ENCODE assay signal across 21 cellular contexts in the genomic region with DNA sequence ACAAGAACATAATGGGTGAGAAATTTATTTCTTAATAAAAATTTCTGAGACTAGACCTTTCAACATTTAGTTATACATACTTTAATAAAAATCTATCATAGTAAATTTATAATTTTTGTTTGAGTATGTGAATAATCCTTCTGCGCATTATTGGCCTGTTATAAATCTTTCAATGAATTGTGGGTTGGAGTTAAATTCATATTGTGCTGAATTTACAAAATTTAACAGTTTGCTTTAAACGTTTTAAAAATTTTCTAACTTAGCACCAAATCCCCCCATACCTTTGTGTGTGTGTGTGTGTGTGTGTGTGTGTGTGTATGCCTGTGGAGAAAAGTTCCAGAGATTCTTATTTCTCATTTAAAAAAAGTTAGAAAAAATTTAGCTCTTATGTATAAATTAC.
DNase-seq lines count a peak whose midpoint lies in the region; ATAC-seq, FAIRE-seq and TF ChIP-seq lines count a peak whose summit lies in the region.
"Had no signal": no experiment of that assay in that cellular context is flagged by ENCODE, and none has a peak within 500 bp of the region (broad histone marks: within the 10 kb centered on the region; RNA-seq: fewer than 3 reads in every experiment).

No MANE protein-coding gene starts in this region.

- POLR2A ChIA-PET in IMR-90 (lab: Charles Lee; ENCODE audit: unreplicated experiment), result interaction anchor here (0.6 kb wide), 1 partner anchor 1261 kb away, joined by 3 read pairs; no protein-coding TSS in a partner anchor

- no peak overlapping the region for H3K4me3 ChIP-seq in IMR-90 (ENCODE audit: insufficient read depth, low read depth, low read length)
- no peak overlapping the region for H3K4me3 ChIP-seq in subcutaneous abdominal adipose tissue (ENCODE audit: low read depth in 1 of 5, low read length in 5 of 5)
- H3K4me3 ChIP-seq: BLaER1 had no signal

- H3K27ac ChIP-seq in IMR-90 (ENCODE audit: insufficient read depth, low read length), result no peak overlapping the region
- H3K27ac ChIP-seq in VCaP, result peak overlapping the region; percentile 74; the same call in 1 of the 2 replicates
- peak overlapping the region; percentile 43 for H3K27ac ChIP-seq in subcutaneous abdominal adipose tissue (ENCODE audit: low read depth, low read length)
- H3K27ac ChIP-seq: BLaER1, HL-60 had no signal

- H3K9ac ChIP-seq in IMR-90 (ENCODE audit: low read depth, low read length), result no peak overlapping the region
- H3K9ac ChIP-seq in subcutaneous abdominal adipose tissue (ENCODE audit: low read length in 5 of 5), result no peak overlapping the region
- H3K9ac ChIP-seq: BLaER1 had no signal

- H2BK20ac ChIP-seq in IMR-90 (ENCODE audit: low read depth, low read length), result no peak overlapping the region

- no peak overlapping the region for H4K91ac ChIP-seq in IMR-90 (ENCODE audit: insufficient read depth, low read depth, low read length)

- no peak overlapping the region for H2AK5ac ChIP-seq in IMR-90 (ENCODE audit: low read depth, low read length)

- in situ Hi-C loops in IMR-90 (cut with MboI; ENCODE audit: low sequenced_read_pairs), result no loop called here

- no peaks in the 10 kb centered on the region for H3K4me1 ChIP-seq in IMR-90 (ENCODE audit: control insufficient read depth, insufficient read depth, low read length)
- peaks cover 0 to 36% (median 13%) of the 10 kb centered on the region in 5 donors for H3K4me1 ChIP-seq in subcutaneous abdominal adipose tissue (ENCODE audit: control insufficient read depth in 5 of 5, insufficient read depth in 5 of 5, low read length in 5 of 5)

- H3K18ac ChIP-seq in IMR-90 (ENCODE audit: low read depth, low read length), result no peak overlapping the region

- H2BK120ac ChIP-seq in IMR-90 (ENCODE audit: low read depth, low read length), result no peak overlapping the region

- dilution Hi-C loops in IMR-90 (cut with HindIII; ENCODE audit: low sequenced_read_pairs, unreplicated experiment), result no loop called here

- no peak overlapping the region for H3K14ac ChIP-seq in IMR-90 (replicated peaks; ENCODE audit: low read depth, low read length)

- H2BK15ac ChIP-seq in IMR-90 (ENCODE audit: low read depth, low read length), result no peak overlapping the region

- H3K4ac ChIP-seq in IMR-90 (ENCODE audit: low read depth, low read length), result no peak overlapping the region

- TF ChIP-seq RAD21 in IMR-90 (IDR thresholded peaks at IDR 0.05; ENCODE audit: low read length), result no peak

- TF ChIP-seq CTCF in IMR-90 (conservative IDR thresholded peaks at IDR 0.05; ENCODE audit: low read depth, low read length) (no peak), VCaP (conservative IDR thresholded peaks at IDR 0.05) (no peak)

- peaks cover 3 to 5% of the 10 kb centered on the region in 2 experiments; a peak in 1 of 4 replicates for H3K79me1 ChIP-seq in IMR-90 (ENCODE audit: low read depth in 1 of 2, low read length in 2 of 2)

- no peaks in the 10 kb centered on the region for H3K36me3 ChIP-seq in IMR-90 (ENCODE audit: control insufficient read depth, insufficient read depth, low read length)
- no peaks in the 10 kb centered on the region for H3K36me3 ChIP-seq in subcutaneous abdominal adipose tissue (ENCODE audit: control insufficient read depth in 5 of 5, insufficient read depth in 5 of 5, low read length in 5 of 5)

- H3K56ac ChIP-seq in IMR-90 (ENCODE audit: extremely low read depth, insufficient read depth, low read length), result no peak overlapping the region

- H2AK9ac ChIP-seq in IMR-90 (replicated peaks; ENCODE audit: low read depth, low read length, poor library complexity), result no peak overlapping the region

- no peak for TF ChIP-seq POLR2A in IMR-90 (IDR thresholded peaks at IDR 0.05; ENCODE audit: low read depth, low read length)

- H2BK5ac ChIP-seq in IMR-90 (ENCODE audit: low read depth, low read length, poor library complexity, severe bottlenecking), result no peak overlapping the region

- intact Hi-C loops in IMR-90 (cut with micrococcal nuclease), result no loop called here

- H4K5ac ChIP-seq in IMR-90 (ENCODE audit: low read depth, low read length), result no peak overlapping the region

- peak; percentile 52 for FAIRE-seq in frontal cortex (lab: Jason Lieb, UNC)
- FAIRE-seq: A204.1, GM12892, GM18507 had no signal

- WGBS in IMR-90 (ENCODE audit: extremely low coverage in 2 of 2, insufficient read length in 1 of 2), 2 experiments, result no CpG with 5 or more reads among the region's 2 CpGs

- H4K8ac ChIP-seq in IMR-90 (ENCODE audit: low read depth in 2 of 2, low read length in 2 of 2), result no peak overlapping the region

- DNase-seq in IMR-90 (no peak), frontal cortex (ENCODE audit: low spot score in 2 of 2) (no peak), NOMO-1 (lab: John Stamatoyannopoulos, UW; ENCODE audit: unreplicated experiment in 2 of 2) (no peak)
- DNase-seq: CD4-positive, alpha-beta memory T cell; DMS153; DMS79; GDM1; GOT3; H7; HFFc6; KG1 had no signal

- no peaks in the 10 kb centered on the region; the same call in 1 of the 2 replicates for H4K20me1 ChIP-seq in IMR-90 (ENCODE audit: insufficient read depth, low read length)

- no peak overlapping the region for H3K23ac ChIP-seq in IMR-90 (ENCODE audit: low read depth, low read length)

- CTCF ChIA-PET in IMR-90 (lab: Yijun Ruan, JAX), result no interaction called here

- no peak overlapping the region for H2AFZ ChIP-seq in IMR-90 (replicated peaks; ENCODE audit: low read length, poor library complexity)

- H3K27me3 ChIP-seq in IMR-90 (ENCODE audit: control insufficient read depth, insufficient read depth, low read length) (no peaks in the 10 kb centered on the region), subcutaneous abdominal adipose tissue (ENCODE audit: control insufficient read depth in 5 of 5, insufficient read depth in 4 of 5, low read length in 5 of 5) (no peaks in the 10 kb centered on the region)
- H3K27me3 ChIP-seq: BLaER1 had no signal

- H3K9me1 ChIP-seq in IMR-90 (ENCODE audit: insufficient read depth, low read length), result no peaks in the 10 kb centered on the region

- no peak overlapping the region for H3K4me2 ChIP-seq in IMR-90 (ENCODE audit: low read depth, low read length)
- H3K4me2 ChIP-seq: BLaER1 had no signal

- no peaks in the 10 kb centered on the region for H3K9me3 ChIP-seq in IMR-90 (ENCODE audit: control insufficient read depth, insufficient read depth, low read length)
- H3K9me3 ChIP-seq in subcutaneous abdominal adipose tissue (ENCODE audit: control insufficient read depth in 5 of 5, low read length in 5 of 5), result peaks cover 0 to 3% (median 0%) of the 10 kb centered on the region in 5 donors

- ATAC-seq in IMR-90 (ENCODE audit: low read depth), result no peak
- no peak for ATAC-seq in HG02938 (IDR thresholded peaks at IDR 0.05; ENCODE audit: unreplicated experiment)
- no peak for ATAC-seq in GM18520 (IDR thresholded peaks at IDR 0.05; ENCODE audit: unreplicated experiment)
- ATAC-seq: HCT116 had no signal

- no TSS peak for BruUV-seq in IMR-90 (replicated peaks; lab: Mats Ljungman, UMichigan)

TF ChIP-seq in IMR-90, 13 proteins besides CTCF, POLR2A, EP300 and RAD21:
- TF ChIP-seq RCOR1 (IDR thresholded peaks at IDR 0.05; ENCODE audit: insufficient replicate concordance, low read length) (no peak), CHD1 (IDR thresholded peaks at IDR 0.05; ENCODE audit: low read depth, low read length) (no peak), MAFK (IDR thresholded peaks at IDR 0.05; ENCODE audit: low read depth, low read length) (0 out of 2 replicates have a peak, but pooled peaks have one; percentile 24)
TF ChIP-seq in IMR-90: peak in this region for 1.
